Comparison of ENCODE assay signal across 8 cellular contexts in genomic region chr7:43735802-43736603, GRCh38. TPM values are rescaled to one million over a fixed set of nuclear protein-coding genes. Genes with fewer than 3 reads are reported as not detected.
DNase-seq lines count a peak whose midpoint lies in the region; ATAC-seq and TF ChIP-seq lines count a peak whose summit lies in the region.

No MANE protein-coding gene starts in this region.

- no peaks in the 10 kb centered on the region for H3K36me3 ChIP-seq in BE2C

- H3K9me3 ChIP-seq in BE2C = no peaks in the 10 kb centered on the region

- DNase-seq in KBM-7 = peak; percentile 51
- DNase-seq in fibroblast of villous mesenchyme (ENCODE audit: low read depth) = peak; percentile 56
- no peak for DNase-seq in COR-L47 (lab: John Stamatoyannopoulos, UW)
- DNase-seq in BE2C = no peak
- no peak for DNase-seq in NCI-H748 (lab: John Stamatoyannopoulos, UW; ENCODE audit: unreplicated experiment)
- no peak for DNase-seq in G401 (ENCODE audit: low spot score)

- TF ChIP-seq CTCF in fibroblast of villous mesenchyme (IDR thresholded peaks at IDR 0.05; ENCODE audit: insufficient read depth, low read depth, low read length) (no peak), BE2C (IDR thresholded peaks at IDR 0.05; ENCODE audit: low read depth, low read length) (no peak)

- H3K4me1 ChIP-seq in BE2C = no peaks in the 10 kb centered on the region

- in situ Hi-C loops in KBM-7 (cut with MboI; ENCODE audit: low pct_unique_long_range_greater_than_20kb, low sequenced_read_pairs) (no loop called here), G401 (cut with HindIII; ENCODE audit: low sequenced_read_pairs) (no loop called here)

- H3K27me3 ChIP-seq in BE2C = no peaks in the 10 kb centered on the region

- ATAC-seq in GM18499 (IDR thresholded peaks at IDR 0.05; ENCODE audit: insufficient read depth, unreplicated experiment) (peak; percentile 64), GM21529 (IDR thresholded peaks at IDR 0.05; ENCODE audit: unreplicated experiment) (peak; percentile 76)

- H3K4me3 ChIP-seq in fibroblast of villous mesenchyme (ENCODE audit: low read depth, low read length) (no peak overlapping the region), BE2C (ENCODE audit: low read depth, low read length) (no peak overlapping the region)

RNA-seq across cellular contexts. Expression of gene COA1, which starts 6.7 kb away (rescaled TPM):
- 37.7 and 41.5 TPM in 2 replicates for total RNA-seq in fibroblast of villous mesenchyme
- 48.0 TPM for polyA plus RNA-seq in BE2C (2012; ENCODE audit: insufficient read depth, insufficient read length, low read depth)
- 135 and 184 TPM in 2 replicates for total RNA-seq in G401 (2014; rRNA removed; shearing (Covaris generic))

RNA-seq across cellular contexts. Expression of gene BLVRA, which starts 22.5 kb away (rescaled TPM):
- total RNA-seq in fibroblast of villous mesenchyme = 14.7 and 24.2 TPM in 2 replicates
- 79.1 TPM for polyA plus RNA-seq in BE2C (2012; ENCODE audit: insufficient read depth, insufficient read length, low read depth)
- 145 and 190 TPM in 2 replicates for total RNA-seq in G401 (2014; rRNA removed; shearing (Covaris generic))

Comparison
In these comparisons a context has a peak if more than half of its experiments do, and no peak if none do; other contexts are left out.
1. DNase-seq: peak in KBM-7 (single experiment) and fibroblast of villous mesenchyme (single experiment); none in COR-L47 (single experiment), BE2C (single experiment), NCI-H748 (single experiment) and G401 (single experiment).